8 cellular contexts compared by ENCODE assay signal in genomic region chr9:116687074-116687761, GRCh38. TPM values are rescaled to one million over a fixed set of nuclear protein-coding genes. Genes with fewer than 3 reads are reported as not detected.
DNase-seq lines count a peak whose midpoint lies in the region; ATAC-seq and TF ChIP-seq lines count a peak whose summit lies in the region.

A gene with protein sequence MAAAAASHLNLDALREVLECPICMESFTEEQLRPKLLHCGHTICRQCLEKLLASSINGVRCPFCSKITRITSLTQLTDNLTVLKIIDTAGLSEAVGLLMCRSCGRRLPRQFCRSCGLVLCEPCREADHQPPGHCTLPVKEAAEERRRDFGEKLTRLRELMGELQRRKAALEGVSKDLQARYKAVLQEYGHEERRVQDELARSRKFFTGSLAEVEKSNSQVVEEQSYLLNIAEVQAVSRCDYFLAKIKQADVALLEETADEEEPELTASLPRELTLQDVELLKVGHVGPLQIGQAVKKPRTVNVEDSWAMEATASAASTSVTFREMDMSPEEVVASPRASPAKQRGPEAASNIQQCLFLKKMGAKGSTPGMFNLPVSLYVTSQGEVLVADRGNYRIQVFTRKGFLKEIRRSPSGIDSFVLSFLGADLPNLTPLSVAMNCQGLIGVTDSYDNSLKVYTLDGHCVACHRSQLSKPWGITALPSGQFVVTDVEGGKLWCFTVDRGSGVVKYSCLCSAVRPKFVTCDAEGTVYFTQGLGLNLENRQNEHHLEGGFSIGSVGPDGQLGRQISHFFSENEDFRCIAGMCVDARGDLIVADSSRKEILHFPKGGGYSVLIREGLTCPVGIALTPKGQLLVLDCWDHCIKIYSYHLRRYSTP (plus strand): TSS chr9:116687305. CDS start chr9:116697743, 10,438 bp downstream.

- no peaks in the 10 kb centered on the region for H3K36me3 ChIP-seq in mesodermal cell (ENCODE audit: control insufficient read depth, insufficient read depth, low read length)

- H3K4me1 ChIP-seq in mesodermal cell (ENCODE audit: control insufficient read depth, insufficient read depth, low read length, poor library complexity, severe bottlenecking) = peaks cover 10% of the 10 kb centered on the region

- H3K9me3 Mint-ChIP-seq in endothelial cell (ENCODE audit: unreplicated experiment) = no peaks in the 10 kb centered on the region

- peak; percentile 99 for ATAC-seq in GM19468 (IDR thresholded peaks at IDR 0.05; ENCODE audit: extremely low read depth, unreplicated experiment)

- peak within 1 kb of the TSS; percentile 70 for H3K27ac Mint-ChIP-seq in endothelial cell (ENCODE audit: unreplicated experiment)

- peak within 1 kb of the TSS; percentile 97 for H3K4me3 Mint-ChIP-seq in endothelial cell (ENCODE audit: unreplicated experiment)

- H3K4me1 Mint-ChIP-seq in endothelial cell (ENCODE audit: unreplicated experiment) = peaks cover 19% of the 10 kb centered on the region

- TF ChIP-seq CTCF in endothelial cell (IDR thresholded peaks at IDR 0.05; ENCODE audit: unreplicated experiment) = no peak

- 3% methylated on average over 22 to 27 of the region's 54 CpGs for WGBS in mesodermal cell (ENCODE audit: insufficient coverage in 2 of 2), 2 experiments

- DNase-seq in COLO668 (lab: John Stamatoyannopoulos, UW; ENCODE audit: unreplicated experiment) (peak; percentile 94), HS-27A (ENCODE audit: low read depth) (peak; percentile 53), NOMO-1 treated with DMSO at 0.1 percent for 48 hours (lab: John Stamatoyannopoulos, UW; ENCODE audit: unreplicated experiment) (peak; percentile 79), endothelial cell (ENCODE audit: low spot score) (peak; percentile 96)
- peak; percentile 83 for DNase-seq in activated CD8-positive, alpha-beta memory T cell treated with anti-CD3 and anti-CD28 coated beads, Interleukin-2, amount 50 U/mL, for 24 hours (ENCODE audit: extremely low read depth)
- peak; percentile 82 to 85 for DNase-seq in stimulated activated CD8-positive, alpha-beta memory T cell treated with anti-CD3 and anti-CD28 coated beads, Interleukin-15, amount 100 ng/mL, for 4 hours (ENCODE audit: low read depth in 2 of 2)

- H3K4me3 ChIP-seq in mesodermal cell (ENCODE audit: extremely low read depth, insufficient read depth, low read length, poor library complexity, severe bottlenecking) = peak within 1 kb of the TSS; percentile 67

- H3K27ac ChIP-seq in mesodermal cell (ENCODE audit: low read depth, low read length, severe bottlenecking) = no peak within 1 kb of the TSS

- peaks cover 13% of the 10 kb centered on the region for H3K9me3 ChIP-seq in mesodermal cell (ENCODE audit: control insufficient read depth, low read length)

- H3K36me3 Mint-ChIP-seq in endothelial cell (ENCODE audit: low read depth, unreplicated experiment) = no peaks in the 10 kb centered on the region

- peaks cover 7% of the 10 kb centered on the region for H3K27me3 Mint-ChIP-seq in endothelial cell (ENCODE audit: unreplicated experiment)

RNA-seq across cellular contexts. Expression of the gene that starts here (rescaled TPM):
- 24.7 TPM for total RNA-seq in endothelial cell (ENCODE audit: unreplicated experiment)
- polyA plus RNA-seq in mesodermal cell (2013, experiment 1 of 2) = 13.1 TPM
- 11.8 TPM for polyA plus RNA-seq in mesodermal cell (2013, experiment 2 of 2)
